In the genomic region with DNA sequence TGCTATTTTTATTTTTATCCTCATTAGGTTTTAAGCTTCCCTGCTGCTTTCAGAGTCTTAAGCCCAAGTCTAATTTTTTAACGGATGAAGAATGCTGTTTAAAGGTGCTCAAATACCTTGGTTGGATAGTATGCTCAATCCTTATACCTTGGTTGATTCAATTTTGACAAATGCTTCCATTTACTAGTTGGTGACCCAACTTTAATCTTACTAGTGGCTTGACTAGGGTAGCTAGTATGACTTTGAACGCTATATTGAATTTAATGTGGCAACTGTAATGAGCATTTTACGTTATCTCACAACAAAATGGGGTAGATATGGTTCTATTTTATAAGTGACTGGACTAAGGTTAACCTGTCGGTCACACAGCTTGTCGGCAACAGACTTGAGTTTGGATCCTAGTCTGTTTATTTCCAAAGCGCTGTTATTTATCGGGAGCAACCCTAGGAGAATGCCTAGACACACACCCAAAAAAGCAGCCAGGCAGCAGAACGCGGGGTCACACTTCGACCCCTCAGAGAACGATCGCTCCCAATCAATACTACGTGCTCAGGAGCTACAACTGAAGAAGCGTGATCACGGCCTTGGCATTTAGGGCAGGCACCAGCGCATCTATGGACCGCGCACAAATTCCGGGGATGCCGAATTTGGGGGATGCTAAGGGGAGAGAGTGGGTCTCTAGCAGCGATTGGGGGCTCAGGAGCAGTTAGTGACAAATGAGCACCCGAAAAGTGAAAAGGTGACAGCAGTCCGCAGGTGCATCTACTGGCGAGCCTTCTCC, we compare ENCODE assay signal across 8 cellular contexts. TPM values are rescaled to one million over a fixed set of nuclear protein-coding genes. Genes with fewer than 3 reads are reported as not detected.
A peak's percentile ranks its signal among the peaks of the same experiment; 100 is the strongest.
DNase-seq lines count a peak whose midpoint lies in the region; ATAC-seq and TF ChIP-seq lines count a peak whose summit lies in the region.

No MANE protein-coding gene starts in this region.

- no CpG with 5 or more reads among the region's 24 CpGs for WGBS in mesendoderm (ENCODE audit: extremely low coverage, insufficient coverage, low lambda C conversion rate)

- H3K79me2 ChIP-seq in mesendoderm (ENCODE audit: control insufficient read depth, insufficient read depth, low read length) = no peaks in the 10 kb centered on the region

- peaks cover 3% of the 10 kb centered on the region for H3K4me1 ChIP-seq in mesendoderm (ENCODE audit: control insufficient read depth, low read depth, low read length)

- no peak overlapping the region for H2AK5ac ChIP-seq in mesendoderm (ENCODE audit: low read length)

- H3K27ac ChIP-seq in mesendoderm (ENCODE audit: low read depth, low read length) = no peak overlapping the region

- DNase-seq in GM12864 (ENCODE audit: low read depth) (no peak), astrocyte of the cerebellum (ENCODE audit: low read depth) (no peak), mesendoderm (no peak), NCI-H1092 treated with DMSO at 0.1 percent for 48 hours (lab: John Stamatoyannopoulos, UW) (no peak), NCI-H69 (lab: John Stamatoyannopoulos, UW) (no peak), NCI-H2107 (lab: John Stamatoyannopoulos, UW) (no peak), left colon (no peak)

- no peaks in the 10 kb centered on the region for H3K36me3 ChIP-seq in mesendoderm (ENCODE audit: control insufficient read depth, insufficient read depth, low read length)

- no peak overlapping the region for H2BK15ac ChIP-seq in mesendoderm (replicated peaks; ENCODE audit: low read depth)

- no peak overlapping the region for H2BK5ac ChIP-seq in mesendoderm (ENCODE audit: low read length)

- H4K8ac ChIP-seq in mesendoderm (ENCODE audit: low read depth, low read length) = no peak overlapping the region

- H3K4me3 ChIP-seq in GM12864 (ENCODE audit: low read depth, low read length) (peak overlapping the region; percentile 77), astrocyte of the cerebellum (ENCODE audit: low read depth, low read length) (peak overlapping the region; percentile 51), mesendoderm (ENCODE audit: low read length) (peak overlapping the region; percentile 25)

- H3K79me1 ChIP-seq in mesendoderm (ENCODE audit: low read length) = no peaks in the 10 kb centered on the region

- H3K18ac ChIP-seq in mesendoderm (ENCODE audit: low read length) = no peak overlapping the region

- H3K27me3 ChIP-seq in mesendoderm (ENCODE audit: insufficient read depth, low read length, poor library complexity) = no peaks in the 10 kb centered on the region

- no peak overlapping the region for H4K5ac ChIP-seq in mesendoderm (ENCODE audit: low read length)

- in situ Hi-C loops in astrocyte of the cerebellum (cut with HindIII; ENCODE audit: low sequenced_read_pairs) = no loop called here

- no peak overlapping the region for H3K9ac ChIP-seq in mesendoderm (ENCODE audit: low read length)

- peak; percentile 10 for ATAC-seq in HG03025 (IDR thresholded peaks at IDR 0.05; ENCODE audit: low FRiP score, unreplicated experiment)
- ATAC-seq in left colon = no peak

- H2BK120ac ChIP-seq in mesendoderm (ENCODE audit: low read depth, low read length) = no peak overlapping the region

- TF ChIP-seq CTCF in GM12864 (IDR thresholded peaks at IDR 0.05; ENCODE audit: low read depth, low read length, missing control alignments) (no peak), astrocyte of the cerebellum (IDR thresholded peaks at IDR 0.05; ENCODE audit: low read depth, low read length, missing control alignments) (no peak)

- intact Hi-C loops in left colon (cut with DNase I, micrococcal nuclease) = no loop called here

- peak overlapping the region; percentile 63 for H3K4me2 ChIP-seq in mesendoderm (ENCODE audit: low read length)

- H3K56ac ChIP-seq in mesendoderm (ENCODE audit: low read length) = peak overlapping the region; percentile 89

- H3K4ac ChIP-seq in mesendoderm (ENCODE audit: low read depth, low read length) = no peak overlapping the region

- no peak overlapping the region for H3K23ac ChIP-seq in mesendoderm (ENCODE audit: low read length)

RNA-seq across cellular contexts. Expression of a gene that starts 0.6 kb away (rescaled TPM):
- 2.6 TPM for polyA plus RNA-seq in mesendoderm (2013, experiment 1 of 2)
- polyA plus RNA-seq in mesendoderm (2013, experiment 2 of 2) = 1.6 TPM
- 10 to 100 TPM; 13.9 to 18.3 TPM for total RNA-seq in left colon

RNA-seq across cellular contexts. Expression of a gene that starts 4.8 kb away (rescaled TPM):
- polyA plus RNA-seq in mesendoderm (2013, experiment 1 of 2) = 1.2 TPM
- polyA plus RNA-seq in mesendoderm (2013, experiment 2 of 2) = 1.3 TPM
- under 1 TPM; 0.49 to 0.98 TPM for total RNA-seq in left colon

Comparison
In these comparisons a context has a peak if more than half of its experiments do, and no peak if none do; other contexts are left out.
1. H3K4me3 ChIP-seq: peak in every context shown above with its lines; median percentile 77 in GM12864; 51 in astrocyte of the cerebellum; 25 in mesendoderm.